26 cellular contexts compared by ENCODE assay signal in genomic region chr20:44768854-44769480, GRCh38. TPM values are rescaled to one million over a fixed set of nuclear protein-coding genes. Genes with fewer than 3 reads are reported as not detected.
A peak's percentile ranks its signal among the peaks of the same experiment; 100 is the strongest.
DNase-seq lines count a peak whose midpoint lies in the region; ATAC-seq, FAIRE-seq and TF ChIP-seq lines count a peak whose summit lies in the region.
"Had no signal": no experiment of that assay in that cellular context is flagged by ENCODE, and none has a peak within 500 bp of the region (broad histone marks: within the 10 kb centered on the region; RNA-seq: fewer than 3 reads in every experiment).

No MANE protein-coding gene starts in this region.

- H3K9me3 Mint-ChIP-seq in naive B cell: peaks cover 0 to 2% (median 0%) of the 10 kb centered on the region in 7 donors
- H3K9me3 Mint-ChIP-seq in CD4-positive, alpha-beta T cell: no peaks in the 10 kb centered on the region
- H3K9me3 Mint-ChIP-seq: CD14-positive monocyte, IgD-negative memory B cell had no signal

- H3K36me3 ChIP-seq in BLaER1 (no peaks in the 10 kb centered on the region), K562 (ENCODE audit: control insufficient read depth, insufficient read depth, low read length) (no peaks in the 10 kb centered on the region)
- H3K36me3 ChIP-seq: HAP-1, MG63, Peyer's patch, SJSA1 had no signal

- H3K27me3 ChIP-seq in BLaER1 (no peaks in the 10 kb centered on the region), K562 (ENCODE audit: control insufficient read depth in 2 of 2, insufficient read depth in 2 of 2, low read length in 2 of 2) (peaks cover 0 to 29% of the 10 kb centered on the region in 2 experiments; a peak in 4 of 5 replicates)
- H3K27me3 ChIP-seq in CD4-positive, alpha-beta T cell (ENCODE audit: control insufficient read depth, insufficient read depth, low read length): no peaks in the 10 kb centered on the region
- H3K27me3 ChIP-seq: Peyer's patch had no signal

- no peaks in the 10 kb centered on the region for H3K9me1 ChIP-seq in K562 (ENCODE audit: control insufficient read depth, insufficient read depth, low read length)

- 2% methylated on average over 5 of the region's 5 CpGs for WGBS in K562 (ENCODE audit: insufficient coverage, low coverage, missing lambda C conversion rate)

- peaks cover 25 to 31% (median 27%) of the 10 kb centered on the region in 3 donors for H3K27me3 Mint-ChIP-seq in naive B cell
- peaks cover 18% of the 10 kb centered on the region for H3K27me3 Mint-ChIP-seq in CD4-positive, alpha-beta T cell

- no peak for TF ChIP-seq CTCF in K562 (IDR thresholded peaks at IDR 0.05 in 2 of 3, conservative IDR thresholded peaks at IDR 0.05 in 1 of 3; ENCODE audit: insufficient read depth in 2 of 3, low read depth in 1 of 3, low read length in 3 of 3)
- no peak for TF ChIP-seq CTCF in CD4-positive, alpha-beta T cell (IDR thresholded peaks at IDR 0.05)

- H3K4me2 ChIP-seq in BLaER1 (peak overlapping the region; percentile 6), K562 (ENCODE audit: insufficient read depth, low read length) (no peak overlapping the region)

- no peak for TF ChIP-seq POLR2A in K562 (conservative IDR thresholded peaks at IDR 0.05)

- no peaks in the 10 kb centered on the region for H3K79me2 ChIP-seq in K562 (ENCODE audit: control insufficient read depth, insufficient read depth, low read length)

- H3K27ac Mint-ChIP-seq in naive B cell: peak overlapping the region in 1 of 6 donors; percentile 48
- no peak overlapping the region for H3K27ac Mint-ChIP-seq in CD4-positive, alpha-beta T cell
- H3K27ac Mint-ChIP-seq: IgD-negative memory B cell had no signal

- TF ChIP-seq EP300 in K562 (IDR thresholded peaks at IDR 0.05; ENCODE audit: low read length): no peak

- no peak for FAIRE-seq in K562 (lab: Jason Lieb, UNC)
- FAIRE-seq: GM12878 had no signal

- H3K4me3 Mint-ChIP-seq in naive B cell: no peak overlapping the region
- no peak overlapping the region for H3K4me3 Mint-ChIP-seq in CD4-positive, alpha-beta T cell
- H3K4me3 Mint-ChIP-seq: CD14-positive monocyte had no signal

- BruUV-seq in K562 (replicated peaks; lab: Mats Ljungman, UMichigan): no TSS peak

- no peak for ATAC-seq in K562
- peak; percentile 41 to 51 for ATAC-seq in naive B cell (ENCODE audit: low read depth in 2 of 2)
- ATAC-seq in GM21390 (IDR thresholded peaks at IDR 0.05; ENCODE audit: unreplicated experiment): no peak
- ATAC-seq in CD4-positive, alpha-beta T cell (ENCODE audit: poor library complexity): no peak
- ATAC-seq: GM12878, Right ventricle myocardium inferior had no signal

- CTCF ChIA-PET in K562 (lab: Yijun Ruan, JAX; ENCODE audit: low intra/inter-chr PET ratio): no interaction called here
- CTCF ChIA-PET in CD4-positive, alpha-beta T cell (lab: Charles Lee): no interaction called here

- H3K27ac ChIP-seq in BLaER1 (no peak overlapping the region), K562 (ENCODE audit: extremely low read depth, low read depth, low read length) (no peak overlapping the region)
- no peak overlapping the region for H3K27ac ChIP-seq in CD4-positive, alpha-beta T cell (ENCODE audit: low read depth, low read length)
- H3K27ac ChIP-seq: Peyer's patch, SJSA1 had no signal

- TF ChIP-seq RAD21 in K562 (CRISPR knock-in tag; conservative IDR thresholded peaks at IDR 0.05 in 1 of 2, IDR thresholded peaks at IDR 0.05 in 1 of 2): no peak

- H3K4me1 Mint-ChIP-seq in naive B cell: peaks cover 0 to 14% (median 7%) of the 10 kb centered on the region in 3 donors
- no peaks in the 10 kb centered on the region for H3K4me1 Mint-ChIP-seq in CD4-positive, alpha-beta T cell (ENCODE audit: low read depth)
- H3K4me1 Mint-ChIP-seq: CD14-positive monocyte had no signal

- intact Hi-C loops in K562 (cut with micrococcal nuclease): no loop called here
- intact Hi-C loops in CD4-positive, alpha-beta T cell (cut with DNase I, micrococcal nuclease): no loop called here

- POLR2A ChIA-PET in K562 (lab: Yijun Ruan, JAX): interaction anchor here (1.6 kb wide), 1 partner anchor 8 kb away, joined by 5 read pairs; no protein-coding TSS in a partner anchor
- POLR2A ChIA-PET in CD4-positive, alpha-beta T cell (lab: Charles Lee): no interaction called here

- in situ Hi-C loops in K562 (cut with MboI): no loop called here

- H3K9me3 ChIP-seq in BLaER1 (no peaks in the 10 kb centered on the region), K562 (replicated peaks; ENCODE audit: control insufficient read depth, insufficient read depth, low read depth, low read length) (no peaks in the 10 kb centered on the region)
- H3K9me3 ChIP-seq in CD4-positive, alpha-beta T cell (ENCODE audit: control insufficient read depth, low read length): no peaks in the 10 kb centered on the region
- H3K9me3 ChIP-seq: HAP-1, MG63, Peyer's patch, SJSA1 had no signal

- peak; percentile 14 for DNase-seq in NCI-H2029 treated with DMSO at 0.1 percent for 48 hours (lab: John Stamatoyannopoulos, UW)
- DNase-seq in K562 (ENCODE audit: extremely low read depth in 1 of 4, low spot score in 3 of 4): no peak
- no peak for DNase-seq in naive B cell
- no peak for DNase-seq in CD4-positive, alpha-beta T cell
- no peak for DNase-seq in RPMI8226
- no peak for DNase-seq in NCI-H2227 (lab: John Stamatoyannopoulos, UW; ENCODE audit: unreplicated experiment)
- DNase-seq: 8988T; Kasumi-1; MG63; NCI-H1048; NCI-H1417 treated with DMSO at 0.1 percent for 48 hours; NCI-H187; NCI-H2227 treated with DMSO at 0.1 percent for 48 hours; NCI-H510A treated with DMSO at 0.1 percent for 48 hours; NCI-H774; NK-92 treated with Interleukin-12 subunit alpha and Interleukin-12 subunit beta, amount 100 ng/mL, for 24 hours had no signal

- no peak overlapping the region for H3K9ac ChIP-seq in BLaER1
- no peak overlapping the region for H3K9ac ChIP-seq in K562 (ENCODE audit: insufficient read depth in 1 of 2, low read depth in 2 of 2, low read length in 2 of 2)

- no peaks in the 10 kb centered on the region for H3K36me3 Mint-ChIP-seq in naive B cell
- no peaks in the 10 kb centered on the region for H3K36me3 Mint-ChIP-seq in CD4-positive, alpha-beta T cell (ENCODE audit: low read depth)
- H3K36me3 Mint-ChIP-seq: CD14-positive monocyte, IgD-negative memory B cell had no signal

- H3K4me1 ChIP-seq in BLaER1 (peaks cover 16% of the 10 kb centered on the region), K562 (replicated peaks in 1 of 2; ENCODE audit: control insufficient read depth in 2 of 2, insufficient read depth in 2 of 2, low read length in 2 of 2) (no peaks in the 10 kb centered on the region)
- H3K4me1 ChIP-seq: Peyer's patch, SJSA1 had no signal

- H3K4me3 ChIP-seq in BLaER1 (no peak overlapping the region), K562 (no peak overlapping the region)
- H3K4me3 ChIP-seq: GM12878, HAP-1, MG63, Peyer's patch, SJSA1 had no signal

- H2AFZ ChIP-seq in K562 (ENCODE audit: low read depth, low read length): no peak overlapping the region

- no peaks in the 10 kb centered on the region for H4K20me1 ChIP-seq in BLaER1
- peaks cover 7% of the 10 kb centered on the region; the same call in 1 of the 2 replicates for H4K20me1 ChIP-seq in K562 (replicated peaks; ENCODE audit: control insufficient read depth, insufficient read depth, low read length)

RNA-seq across cellular contexts. Expression of gene KCNK15, which starts 23.3 kb away (rescaled TPM):
- 0.42 TPM in 1 of 2 replicates, not detected in the other for total RNA-seq in K562 (2011; cell fraction: chromatin; rRNA removed; ENCODE audit: low replicate concordance)
- total RNA-seq in K562 (2011; cell fraction: nucleolus; rRNA removed): 0.79 and 1.0 TPM in 2 replicates
- total RNA-seq in K562 (2011; cell fraction: nucleoplasm; rRNA removed): 0.66 TPM in 1 of 2 replicates, not detected in the other
- total RNA-seq in K562 (2014; rRNA removed) (0.16 and 0.23 TPM in 2 replicates), K562 (2014; rRNA removed; fragmentation: Illumina TruSeq; extraction: Trizol) (0.10 TPM in 1 of 2 replicates, not detected in the other), K562 (2015; rRNA removed; fragmentation: Illumina TruSeq; extraction: Trizol) (not detected in 2 replicates), K562 (2021) (0.11 and 0.38 TPM in 2 replicates)
- polyA plus RNA-seq in K562 (2011; rRNA removed) (0.03 TPM in 1 of 2 replicates, not detected in the other), K562 (2014; fragmentation: Illumina TruSeq; extraction: Trizol) (0.07 TPM in 1 of 2 replicates, not detected in the other), K562 (2014; fragmentation: Nextera tagmentation; extraction: Ambion mirVana) (not detected), K562 (2014; rRNA removed) (0.30 TPM in 1 of 2 replicates, not detected in the other), naive B cell (ENCODE audit: low read depth in 6 of 6) (not detected)
- polyA plus RNA-seq in K562 (2011; cell fraction: cytosol; rRNA removed): 0.01 and 0.10 TPM in 2 replicates
- polyA plus RNA-seq in K562 (2011; cell fraction: nucleus; rRNA removed): not detected in 2 replicates
- 0.21 and 0.79 TPM in 2 replicates for polyA plus RNA-seq in K562 (2012)
- 0.07 TPM in 1 of 2 replicates, not detected in the other for polyA minus RNA-seq in K562 (2011; rRNA and poly(A)+ RNA removed)
- 0.64 TPM in 1 of 2 replicates, not detected in the other for polyA minus RNA-seq in K562 (2011; cell fraction: cytosol; rRNA and poly(A)+ RNA removed)
- polyA minus RNA-seq in K562 (2011; cell fraction: nucleus; rRNA and poly(A)+ RNA removed): 0.33 and 0.67 TPM in 2 replicates
- not detected for total RNA-seq in CD4-positive, alpha-beta T cell
- total RNA-seq: GM12878, SJSA1 had no signal
- polyA plus RNA-seq: CD14-positive monocyte, GM12878, IgD-negative memory B cell had no signal

RNA-seq across cellular contexts. Expression of gene RIMS4, which starts 41.4 kb away (rescaled TPM):
- total RNA-seq in K562 (2011; cell fraction: chromatin; rRNA removed; ENCODE audit: low replicate concordance): not detected in 2 replicates
- not detected in 2 replicates for total RNA-seq in K562 (2011; cell fraction: nucleolus; rRNA removed)
- not detected in 2 replicates for total RNA-seq in K562 (2011; cell fraction: nucleoplasm; rRNA removed)
- total RNA-seq in K562 (2014; rRNA removed) (not detected in 2 replicates), K562 (2014; rRNA removed; fragmentation: Illumina TruSeq; extraction: Trizol) (not detected in 2 replicates), K562 (2015; rRNA removed; fragmentation: Illumina TruSeq; extraction: Trizol) (not detected in 2 replicates), K562 (2021) (not detected in 2 replicates)
- polyA plus RNA-seq in K562 (2011; rRNA removed) (not detected in 2 replicates), K562 (2014; fragmentation: Illumina TruSeq; extraction: Trizol) (not detected in 2 replicates), K562 (2014; fragmentation: Nextera tagmentation; extraction: Ambion mirVana) (not detected), K562 (2014; rRNA removed) (0.01 and 0.04 TPM in 2 replicates), naive B cell (ENCODE audit: low read depth in 6 of 6) (not detected)
- polyA plus RNA-seq in K562 (2011; cell fraction: cytosol; rRNA removed): 0.01 TPM in 1 of 2 replicates, not detected in the other
- polyA plus RNA-seq in K562 (2011; cell fraction: nucleus; rRNA removed): not detected in 2 replicates
- polyA plus RNA-seq in K562 (2012): 0.03 TPM in 1 of 2 replicates, not detected in the other
- polyA minus RNA-seq in K562 (2011; rRNA and poly(A)+ RNA removed): not detected in 2 replicates
- not detected in 2 replicates for polyA minus RNA-seq in K562 (2011; cell fraction: cytosol; rRNA and poly(A)+ RNA removed)
- not detected in 2 replicates for polyA minus RNA-seq in K562 (2011; cell fraction: nucleus; rRNA and poly(A)+ RNA removed)
- total RNA-seq in CD4-positive, alpha-beta T cell: not detected
- total RNA-seq: Right ventricle myocardium inferior; SJSA1; T-helper 1 cell treated with Interleukin-12 subunit alpha and Interleukin-12 subunit beta and Interleukin-4 antibody, amounts not matched to agents 30 ng/mL and 1 ng/mL, for 36 hours had no signal
- polyA plus RNA-seq: CD14-positive monocyte, IgD-negative memory B cell had no signal

RNA-seq across cellular contexts. Expression of gene CCN5, which starts 53.8 kb away (rescaled TPM):
- not detected in 2 replicates for total RNA-seq in K562 (2011; cell fraction: chromatin; rRNA removed; ENCODE audit: low replicate concordance)
- not detected in 2 replicates for total RNA-seq in K562 (2011; cell fraction: nucleolus; rRNA removed)
- total RNA-seq in K562 (2011; cell fraction: nucleoplasm; rRNA removed): not detected in 2 replicates
- not detected in 2 replicates for total RNA-seq in K562 (2014; rRNA removed)
- total RNA-seq in K562 (2014; rRNA removed; fragmentation: Illumina TruSeq; extraction: Trizol): not detected in 2 replicates
- total RNA-seq in K562 (2015; rRNA removed; fragmentation: Illumina TruSeq; extraction: Trizol): not detected in 2 replicates
- not detected in 2 replicates for total RNA-seq in K562 (2021)
- polyA plus RNA-seq in K562 (2011; rRNA removed): not detected in 2 replicates
- not detected in 2 replicates for polyA plus RNA-seq in K562 (2011; cell fraction: cytosol; rRNA removed)
- not detected in 2 replicates for polyA plus RNA-seq in K562 (2011; cell fraction: nucleus; rRNA removed)
- 0.07 TPM in 1 of 2 replicates, not detected in the other for polyA plus RNA-seq in K562 (2012)
- not detected in 2 replicates for polyA plus RNA-seq in K562 (2014; fragmentation: Illumina TruSeq; extraction: Trizol)
- polyA plus RNA-seq in K562 (2014; fragmentation: Nextera tagmentation; extraction: Ambion mirVana): not detected
- polyA plus RNA-seq in K562 (2014; rRNA removed): not detected in 2 replicates
- not detected in 2 replicates for polyA minus RNA-seq in K562 (2011; rRNA and poly(A)+ RNA removed)
- polyA minus RNA-seq in K562 (2011; cell fraction: cytosol; rRNA and poly(A)+ RNA removed): 2.9 and 3.7 TPM in 2 replicates
- 0.56 and 0.81 TPM in 2 replicates for polyA minus RNA-seq in K562 (2011; cell fraction: nucleus; rRNA and poly(A)+ RNA removed)
- polyA plus RNA-seq in naive B cell (ENCODE audit: low read depth in 6 of 6): not detected
- not detected for total RNA-seq in CD4-positive, alpha-beta T cell
- total RNA-seq: SJSA1; T-helper 1 cell treated with Interleukin-12 subunit alpha and Interleukin-12 subunit beta and Interleukin-4 antibody, amounts not matched to agents 30 ng/mL and 1 ng/mL, for 36 hours had no signal
- polyA plus RNA-seq: CD14-positive monocyte, IgD-negative memory B cell had no signal

Comparison
In these comparisons a context has a peak if more than half of its experiments do, and no peak if none do; other contexts are left out.
1. ATAC-seq: peak in naive B cell (2 of 2); none in K562 (single experiment), GM21390 (single experiment) and CD4-positive, alpha-beta T cell (single experiment).